Comparison of ENCODE assay signal across 10 cellular contexts in genomic region chr5:13976867-13977479, GRCh38. TPM values are rescaled to one million over a fixed set of nuclear protein-coding genes. Genes with fewer than 3 reads are reported as not detected.
A peak's percentile ranks its signal among the peaks of the same experiment; 100 is the strongest.
DNase-seq lines count a peak whose midpoint lies in the region; ATAC-seq and TF ChIP-seq lines count a peak whose summit lies in the region.
"Had no signal": no experiment of that assay in that cellular context is flagged by ENCODE, and none has a peak within 500 bp of the region (broad histone marks: within the 10 kb centered on the region; RNA-seq: fewer than 3 reads in every experiment).

No MANE protein-coding gene starts in this region.

- H3K27me3 ChIP-seq in liver (ENCODE audit: control insufficient read depth in 4 of 4, insufficient read depth in 4 of 4, low read length in 3 of 4): peaks cover 0 to 4% (median 0%) of the 10 kb centered on the region in 4 donors

- H3K9ac ChIP-seq in liver (ENCODE audit: low read depth in 1 of 2, low read length in 2 of 2): no peak overlapping the region

- in situ Hi-C loops in astrocyte of the spinal cord (cut with HindIII; ENCODE audit: low sequenced_read_pairs): loop anchor here (25.0 kb wide), 2 partner anchors 285 to 385 kb away; no protein-coding TSS in a partner anchor

- TF ChIP-seq CTCF in GM12872 (IDR thresholded peaks at IDR 0.05; ENCODE audit: insufficient read depth, low read depth, low read length) (peak; percentile 26; the same call in 1 of the 3 replicates), astrocyte of the spinal cord (IDR thresholded peaks at IDR 0.05; ENCODE audit: low read depth, low read length) (peak; percentile 51), liver (IDR thresholded peaks at IDR 0.05; ENCODE audit: low read depth, low read length, missing input control) (peak; percentile 25)

- no peaks in the 10 kb centered on the region for H3K4me1 ChIP-seq in liver (ENCODE audit: control insufficient read depth in 4 of 4, insufficient read depth in 4 of 4, low read length in 3 of 4)

- no peak overlapping the region for H3K4me3 ChIP-seq in astrocyte of the spinal cord (ENCODE audit: low read depth, low read length)
- no peak overlapping the region for H3K4me3 ChIP-seq in liver (ENCODE audit: low read depth in 1 of 3, low read length in 3 of 3)

- WGBS in liver: 59% methylated on average over 8 of the region's 8 CpGs

- TF ChIP-seq RAD21 in liver (IDR thresholded peaks at IDR 0.05): peak; percentile 71 to 78

- no peak overlapping the region for H3K27ac ChIP-seq in liver (ENCODE audit: low read depth in 1 of 2, low read length in 2 of 2)

- no peaks in the 10 kb centered on the region for H3K36me3 ChIP-seq in liver (ENCODE audit: control insufficient read depth in 4 of 4, insufficient read depth in 3 of 4, low read depth in 1 of 4, low read length in 3 of 4)

- no peak for ATAC-seq in HG03097 (IDR thresholded peaks at IDR 0.05; ENCODE audit: low FRiP score, unreplicated experiment)
- no peak for ATAC-seq in HG02763 (IDR thresholded peaks at IDR 0.05; ENCODE audit: unreplicated experiment)

- H3K9me3 ChIP-seq in liver (ENCODE audit: control insufficient read depth in 4 of 4, low read length in 3 of 4): no peaks in the 10 kb centered on the region

- peak; percentile 39 for DNase-seq in NCI-H2081 treated with DMSO at 0.1 percent for 48 hours (lab: John Stamatoyannopoulos, UW)
- DNase-seq in astrocyte of the spinal cord (ENCODE audit: low read depth, low spot score): peak; percentile 53
- DNase-seq in activated T-cell treated with anti-CD3 and anti-CD28 coated beads, Interleukin-2, amount 50 U/mL, for 48 hours: no peak
- DNase-seq in stimulated activated CD4-positive, alpha-beta T cell treated with anti-CD3 and anti-CD28 coated beads, Interleukin-12 subunit alpha, Interleukin-12 subunit beta, amount 100 ng/mL, for 4 hours: no peak
- DNase-seq: naive B cell had no signal

TF ChIP-seq in liver, 16 proteins besides CTCF, POLR2A, EP300 and RAD21:
- TF ChIP-seq FOXA1 (IDR thresholded peaks at IDR 0.05) (no peak), TAF1 (conservative IDR thresholded peaks at IDR 0.05) (no peak), SP1 (IDR thresholded peaks at IDR 0.05) (no peak), ZBTB33 (IDR thresholded peaks at IDR 0.05) (no peak), REST (IDR thresholded peaks at IDR 0.05) (no peak), HNF4A (conservative IDR thresholded peaks at IDR 0.05) (no peak), YY1 (IDR thresholded peaks at IDR 0.05) (no peak), FOXA2 (IDR thresholded peaks at IDR 0.05) (no peak), ATF3 (IDR thresholded peaks at IDR 0.05) (no peak), HNF4G (IDR thresholded peaks at IDR 0.05) (no peak), NR2F2 (IDR thresholded peaks at IDR 0.05) (no peak), JUND (IDR thresholded peaks at IDR 0.05) (no peak), MAX (IDR thresholded peaks at IDR 0.05) (no peak), EGR1 (IDR thresholded peaks at IDR 0.05; ENCODE audit: low read depth in 2 of 2) (no peak), RXRA (IDR thresholded peaks at IDR 0.05) (no peak), GABPA (IDR thresholded peaks at IDR 0.05 in 1 of 2, conservative IDR thresholded peaks at IDR 0.05 in 1 of 2) (no peak)

RNA-seq across cellular contexts. Expression of gene DNAH5, which starts 32.5 kb away (rescaled TPM):
- total RNA-seq in liver: 10 to 100 TPM in 1 of 2 donors, under 1 TPM in 1; 0.19 to 14.8 TPM
- 1 to 10 TPM; 1.1 to 7.7 TPM for polyA plus RNA-seq in liver
- total RNA-seq: T-helper 1 cell treated with Interleukin-12 subunit alpha and Interleukin-12 subunit beta and Interleukin-4 antibody, amounts not matched to agents 30 ng/mL and 1 ng/mL, for 36 hours had no signal

Comparison
In these comparisons a context has a peak if more than half of its experiments do, and no peak if none do; other contexts are left out.
1. DNase-seq: peak in NCI-H2081 treated with DMSO at 0.1 percent for 48 hours (single experiment) and astrocyte of the spinal cord (single experiment); none in activated T-cell treated with anti-CD3 and anti-CD28 coated beads, Interleukin-2, amount 50 U/mL, for 48 hours (0 of 2) and stimulated activated CD4-positive, alpha-beta T cell treated with anti-CD3 and anti-CD28 coated beads, Interleukin-12 subunit alpha, Interleukin-12 subunit beta, amount 100 ng/mL, for 4 hours (single experiment).
2. Peak in every context shown above with its lines, with median percentiles within 50 percentile points of each other: CTCF ChIP-seq.